1 cellular context compared by ENCODE assay signal in the genomic region with DNA sequence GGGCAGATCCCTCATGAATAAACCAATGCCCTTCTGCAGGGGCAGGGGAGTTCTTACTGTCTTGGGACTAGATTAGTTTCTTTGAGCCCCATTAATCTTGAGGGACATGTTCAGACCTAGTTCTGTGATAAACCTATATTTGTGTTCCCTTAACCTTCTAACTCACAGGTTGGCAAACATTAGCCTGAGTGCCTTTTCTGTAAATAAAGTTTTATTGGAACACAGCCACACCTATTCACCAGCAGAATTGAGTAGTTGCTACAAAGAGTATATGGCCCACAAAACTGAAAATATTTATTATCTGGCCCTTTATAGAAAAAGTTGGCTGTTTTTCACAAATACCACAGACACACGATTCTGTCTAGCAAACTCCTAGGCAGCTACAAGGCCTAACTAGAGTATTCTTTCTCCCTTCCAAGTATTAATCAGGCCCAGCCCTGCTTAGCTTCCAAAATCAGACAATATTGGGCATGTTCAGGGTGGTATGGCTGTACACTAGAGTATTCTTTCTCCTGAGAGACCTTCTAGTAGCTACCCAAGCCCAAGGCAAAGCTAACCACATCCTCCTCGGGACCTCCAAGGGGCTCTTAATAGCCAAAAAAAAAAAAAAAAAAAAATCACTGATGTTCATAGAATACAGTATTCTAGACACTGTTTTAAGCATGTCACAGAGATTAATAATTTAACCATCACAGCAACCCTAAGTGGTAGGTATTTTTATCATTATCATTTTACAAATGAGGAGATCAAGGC.
A peak's percentile ranks its signal among the peaks of the same experiment; 100 is the strongest.
TF ChIP-seq lines count a peak whose summit lies in the region.

No MANE protein-coding gene starts in this region.

TF ChIP-seq in K562, 482 proteins besides CTCF, POLR2A, EP300 and RAD21 (continued from another document):
- TF ChIP-seq, protein P1, sequence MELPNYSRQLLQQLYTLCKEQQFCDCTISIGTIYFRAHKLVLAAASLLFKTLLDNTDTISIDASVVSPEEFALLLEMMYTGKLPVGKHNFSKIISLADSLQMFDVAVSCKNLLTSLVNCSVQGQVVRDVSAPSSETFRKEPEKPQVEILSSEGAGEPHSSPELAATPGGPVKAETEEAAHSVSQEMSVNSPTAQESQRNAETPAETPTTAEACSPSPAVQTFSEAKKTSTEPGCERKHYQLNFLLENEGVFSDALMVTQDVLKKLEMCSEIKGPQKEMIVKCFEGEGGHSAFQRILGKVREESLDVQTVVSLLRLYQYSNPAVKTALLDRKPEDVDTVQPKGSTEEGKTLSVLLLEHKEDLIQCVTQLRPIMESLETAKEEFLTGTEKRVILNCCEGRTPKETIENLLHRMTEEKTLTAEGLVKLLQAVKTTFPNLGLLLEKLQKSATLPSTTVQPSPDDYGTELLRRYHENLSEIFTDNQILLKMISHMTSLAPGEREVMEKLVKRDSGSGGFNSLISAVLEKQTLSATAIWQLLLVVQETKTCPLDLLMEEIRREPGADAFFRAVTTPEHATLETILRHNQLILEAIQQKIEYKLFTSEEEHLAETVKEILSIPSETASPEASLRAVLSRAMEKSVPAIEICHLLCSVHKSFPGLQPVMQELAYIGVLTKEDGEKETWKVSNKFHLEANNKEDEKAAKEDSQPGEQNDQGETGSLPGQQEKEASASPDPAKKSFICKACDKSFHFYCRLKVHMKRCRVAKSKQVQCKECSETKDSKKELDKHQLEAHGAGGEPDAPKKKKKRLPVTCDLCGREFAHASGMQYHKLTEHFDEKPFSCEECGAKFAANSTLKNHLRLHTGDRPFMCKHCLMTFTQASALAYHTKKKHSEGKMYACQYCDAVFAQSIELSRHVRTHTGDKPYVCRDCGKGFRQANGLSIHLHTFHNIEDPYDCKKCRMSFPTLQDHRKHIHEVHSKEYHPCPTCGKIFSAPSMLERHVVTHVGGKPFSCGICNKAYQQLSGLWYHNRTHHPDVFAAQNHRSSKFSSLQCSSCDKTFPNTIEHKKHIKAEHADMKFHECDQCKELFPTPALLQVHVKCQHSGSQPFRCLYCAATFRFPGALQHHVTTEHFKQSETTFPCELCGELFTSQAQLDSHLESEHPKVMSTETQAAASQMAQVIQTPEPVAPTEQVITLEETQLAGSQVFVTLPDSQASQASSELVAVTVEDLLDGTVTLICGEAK (IDR thresholded peaks at IDR 0.05) = peak; percentile 50; the same call in 1 of the 2 replicates
- TF ChIP-seq, protein P1 (CRISPR knock-in tag; IDR thresholded peaks at IDR 0.05) = no peak
- no peak for TF ChIP-seq ZKSCAN1 (IDR thresholded peaks at IDR 0.05; ENCODE audit: low read depth, low read length)
